In genomic region chr2:55692740-55693139, GRCh38 we compare ENCODE assay signal across 8 cellular contexts. TPM values are rescaled to one million over a fixed set of nuclear protein-coding genes. Genes with fewer than 3 reads are reported as not detected.
DNase-seq lines count a peak whose midpoint lies in the region; ATAC-seq, FAIRE-seq and TF ChIP-seq lines count a peak whose summit lies in the region.
"Not testable (repeated sequence)": the region's sequence is repeated elsewhere in the genome, so short reads cannot be mapped to it uniquely, and the experiment has no call there.

No MANE protein-coding gene starts in this region.

- not testable (repeated sequence) for H3F3A ChIP-seq in PC-3 (ENCODE audit: low read length, unreplicated experiment)

- intact Hi-C loops in PC-3 (cut with micrococcal nuclease): loop anchor here (10.0 kb wide), 1 partner anchor 152 kb away; no protein-coding TSS in a partner anchor
- intact Hi-C loops in pancreas (cut with DNase I); upper lobe of right lung (cut with DNase I): not testable (repeated sequence)

- peak overlapping the region; percentile 92 for H3K4me3 Mint-ChIP-seq in activated naive CD4-positive, alpha-beta T cell treated with anti-CD3 and anti-CD28 coated beads, Interleukin-2, amount 10 ng/mL, durations not matched to agents 7 days and 5 days
- H3K4me3 Mint-ChIP-seq in endothelial cell (ENCODE audit: unreplicated experiment): peak overlapping the region; percentile 95

- peaks cover 31% of the 10 kb centered on the region for H3K4me1 Mint-ChIP-seq in activated naive CD4-positive, alpha-beta T cell treated with anti-CD3 and anti-CD28 coated beads, Interleukin-2, amount 10 ng/mL, durations not matched to agents 7 days and 5 days
- H3K4me1 Mint-ChIP-seq in endothelial cell (ENCODE audit: unreplicated experiment): not testable (repeated sequence)

- TF ChIP-seq CTCF in GM06990 (IDR thresholded peaks at IDR 0.05; ENCODE audit: insufficient read depth, low read length, poor library complexity, severe bottlenecking); HEK293 (tag by site-specific recombination; IDR thresholded peaks at IDR 0.05); PC-3 (conservative IDR thresholded peaks at IDR 0.05; ENCODE audit: low read depth, low read length); endothelial cell (IDR thresholded peaks at IDR 0.05; ENCODE audit: unreplicated experiment); kidney epithelial cell (IDR thresholded peaks at IDR 0.05; ENCODE audit: insufficient read depth, low read length, poor library complexity, severe bottlenecking); pancreas (IDR thresholded peaks at IDR 0.05); upper lobe of right lung (IDR thresholded peaks at IDR 0.05): not testable (repeated sequence)

- not testable (repeated sequence) for H3K9me2 ChIP-seq in PC-3 (replicated peaks; ENCODE audit: low read length)

- not testable (repeated sequence) for H3K27ac ChIP-seq in HEK293 (ENCODE audit: extremely low read depth, low read depth, low read length); PC-3 (ENCODE audit: low read length); pancreas; upper lobe of right lung

- not testable (repeated sequence) for H3K36me3 ChIP-seq in GM06990 (ENCODE audit: control insufficient read depth, insufficient read depth, low read length); PC-3 (ENCODE audit: low read depth, low read length); kidney epithelial cell (ENCODE audit: control insufficient read depth, insufficient read depth, low read length); pancreas; upper lobe of right lung
- H3K36me3 ChIP-seq in HEK293 (ENCODE audit: control insufficient read depth in 2 of 2, insufficient read depth in 1 of 2, low read length in 2 of 2): peaks cover 10 to 22% of the 10 kb centered on the region in 2 experiments

- H3K4me2 ChIP-seq in PC-3 (ENCODE audit: low read length): peak overlapping the region; percentile 82

- H3K36me3 Mint-ChIP-seq in activated naive CD4-positive, alpha-beta T cell treated with anti-CD3 and anti-CD28 coated beads, Interleukin-2, amount 10 ng/mL, durations not matched to agents 7 days and 5 days; endothelial cell (ENCODE audit: low read depth, unreplicated experiment): not testable (repeated sequence)

- H3K9me3 Mint-ChIP-seq in activated naive CD4-positive, alpha-beta T cell treated with anti-CD3 and anti-CD28 coated beads, Interleukin-2, amount 10 ng/mL, durations not matched to agents 7 days and 5 days; endothelial cell (ENCODE audit: unreplicated experiment): not testable (repeated sequence)

- H3K27me3 ChIP-seq in GM06990 (replicated peaks; ENCODE audit: control insufficient read depth, insufficient read depth, low read length); PC-3 (ENCODE audit: low read length); kidney epithelial cell (ENCODE audit: control insufficient read depth, insufficient read depth, low read length); pancreas; upper lobe of right lung: not testable (repeated sequence)

- not testable (repeated sequence) for H3K9me3 ChIP-seq in HEK293 (ENCODE audit: control insufficient read depth, insufficient read depth, low read depth, low read length); PC-3 (ENCODE audit: low read length); pancreas; upper lobe of right lung

- not testable (repeated sequence) for H2AFZ ChIP-seq in PC-3 (ENCODE audit: low read length)

- not testable (repeated sequence) for FAIRE-seq in pancreas (lab: Jason Lieb, UNC)

- not testable (repeated sequence) for H3K4me1 ChIP-seq in HEK293 (ENCODE audit: control insufficient read depth, insufficient read depth, low read length); PC-3 (ENCODE audit: insufficient read depth, low read length); pancreas; upper lobe of right lung

- peak overlapping the region; percentile 89 for H3K9ac ChIP-seq in PC-3 (ENCODE audit: low read length)

- H3K4me3 ChIP-seq in GM06990 (replicated peaks; ENCODE audit: low read depth, low read length) (peak overlapping the region; percentile 86), HEK293 (ENCODE audit: low read depth, low read length) (peak overlapping the region; percentile 94), PC-3 (ENCODE audit: low read length) (peak overlapping the region; percentile 87), kidney epithelial cell (ENCODE audit: low read depth, low read length) (peak overlapping the region; percentile 80), pancreas (peak overlapping the region; percentile 73 to 96 (median 88)), upper lobe of right lung (peak overlapping the region; percentile 92)

- WGBS in pancreas, 2 donors: 16 to 19% methylated on average over 5 of the region's 5 CpGs

- peaks cover 58% of the 10 kb centered on the region for H3K79me2 ChIP-seq in PC-3 (ENCODE audit: low read length)

- H3K27me3 Mint-ChIP-seq in activated naive CD4-positive, alpha-beta T cell treated with anti-CD3 and anti-CD28 coated beads, Interleukin-2, amount 10 ng/mL, durations not matched to agents 7 days and 5 days; endothelial cell (ENCODE audit: unreplicated experiment): not testable (repeated sequence)

- POLR2A ChIA-PET in HEK293 (lab: Yijun Ruan, JAX); PC-3 (lab: Charles Lee; ENCODE audit: unreplicated experiment): not testable (repeated sequence)

- DNase-seq in GM06990 (ENCODE audit: extremely low read depth, insufficient read length); PC-3; activated naive CD4-positive, alpha-beta T cell treated with anti-CD3 and anti-CD28 coated beads, Interleukin-2, amount 10 ng/mL, durations not matched to agents 7 days and 5 days; endothelial cell (ENCODE audit: low spot score); kidney epithelial cell (ENCODE audit: low read depth); pancreas; upper lobe of right lung: not testable (repeated sequence)

- BruUV-seq in PC-3 (replicated peaks; lab: Mats Ljungman, UMichigan): not testable (repeated sequence)

- ATAC-seq in PC-3 (peak; percentile 22), pancreas (peak in 1 of 4 donors; percentile 1)
- ATAC-seq in upper lobe of right lung: not testable (repeated sequence)

- H3K27ac Mint-ChIP-seq in activated naive CD4-positive, alpha-beta T cell treated with anti-CD3 and anti-CD28 coated beads, Interleukin-2, amount 10 ng/mL, durations not matched to agents 7 days and 5 days: peak overlapping the region; percentile 90
- not testable (repeated sequence) for H3K27ac Mint-ChIP-seq in endothelial cell (ENCODE audit: unreplicated experiment)

- H4K20me1 ChIP-seq in PC-3 (ENCODE audit: low read length): not testable (repeated sequence)

- CTCF ChIA-PET in HEK293 (lab: Yijun Ruan, JAX); PC-3 (lab: Charles Lee); activated naive CD4-positive, alpha-beta T cell treated with anti-CD3 and anti-CD28 coated beads, Interleukin-2, amount 10 ng/mL, durations not matched to agents 7 days and 5 days (lab: Charles Lee): not testable (repeated sequence)

TF ChIP-seq in HEK293, 187 proteins besides CTCF, POLR2A, EP300 and RAD21:
- TF ChIP-seq ZBTB17 (tag by site-specific recombination; IDR thresholded peaks at IDR 0.05) (peak; percentile 49; the same call in 1 of the 2 replicates), PRDM1 (tag by site-specific recombination; IDR thresholded peaks at IDR 0.05) (peak; percentile 75; the same call in 1 of the 2 replicates), ZNF366 (tag by site-specific recombination; conservative IDR thresholded peaks at IDR 0.05) (0 out of 2 replicates have a peak, but pooled peaks have one; percentile 29)

RNA-seq across cellular contexts. Expression of gene PNPT1, which starts 0.9 kb away (rescaled TPM):
- total RNA-seq in PC-3 (2014; rRNA removed) (38.8 and 43.6 TPM in 2 replicates), endothelial cell (ENCODE audit: unreplicated experiment) (24.9 TPM), kidney epithelial cell (22.3 and 25.7 TPM in 2 replicates), pancreas (10 to 100 TPM in 5 of 6 donors, 1 to 10 TPM in 1; 8.9 to 17.6 (median 13.8) TPM), upper lobe of right lung (26.8 TPM)
- 1 to 10 TPM; 5.5 to 7.5 TPM for polyA plus RNA-seq in pancreas
